ENCODE assay signal across 1 cellular context in the genomic region with DNA sequence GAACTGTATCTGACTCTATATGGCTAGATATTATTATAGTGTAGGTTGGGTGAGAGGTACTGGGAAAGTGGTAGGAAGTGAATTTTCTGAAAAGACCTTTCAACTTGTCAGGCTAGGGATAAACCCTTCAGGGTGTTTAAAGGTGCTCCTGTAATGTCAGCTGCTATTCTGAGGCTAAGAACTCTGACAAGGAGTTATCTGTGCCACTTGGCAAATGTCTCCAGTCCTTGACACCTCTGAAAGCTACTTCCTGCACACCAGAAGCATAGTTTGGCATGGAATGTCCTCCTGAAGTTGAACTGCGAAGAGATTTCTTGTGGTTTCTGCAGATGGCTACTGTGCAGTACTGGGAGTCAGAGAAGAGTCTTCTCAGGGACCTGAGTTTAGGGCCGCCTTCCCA.
TF ChIP-seq lines count a peak whose summit lies in the region.

No MANE protein-coding gene starts in this region.

TF ChIP-seq in IMR-90, 13 proteins besides CTCF, POLR2A, EP300 and RAD21 (continued from another document):
- TF ChIP-seq SMC3 (IDR thresholded peaks at IDR 0.05; ENCODE audit: low read depth, low read length) (no peak), RFX5 (IDR thresholded peaks at IDR 0.05; ENCODE audit: low read depth, low read length) (no peak), MAFK (IDR thresholded peaks at IDR 0.05; ENCODE audit: low read depth, low read length) (no peak)
- TF ChIP-seq, protein P1, sequence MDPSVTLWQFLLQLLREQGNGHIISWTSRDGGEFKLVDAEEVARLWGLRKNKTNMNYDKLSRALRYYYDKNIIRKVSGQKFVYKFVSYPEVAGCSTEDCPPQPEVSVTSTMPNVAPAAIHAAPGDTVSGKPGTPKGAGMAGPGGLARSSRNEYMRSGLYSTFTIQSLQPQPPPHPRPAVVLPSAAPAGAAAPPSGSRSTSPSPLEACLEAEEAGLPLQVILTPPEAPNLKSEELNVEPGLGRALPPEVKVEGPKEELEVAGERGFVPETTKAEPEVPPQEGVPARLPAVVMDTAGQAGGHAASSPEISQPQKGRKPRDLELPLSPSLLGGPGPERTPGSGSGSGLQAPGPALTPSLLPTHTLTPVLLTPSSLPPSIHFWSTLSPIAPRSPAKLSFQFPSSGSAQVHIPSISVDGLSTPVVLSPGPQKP (IDR thresholded peaks at IDR 0.05; ENCODE audit: borderline replicate concordance, low read depth, low read length), result no peak
TF ChIP-seq in IMR-90: peak in this region for 0.
